In the genomic region with DNA sequence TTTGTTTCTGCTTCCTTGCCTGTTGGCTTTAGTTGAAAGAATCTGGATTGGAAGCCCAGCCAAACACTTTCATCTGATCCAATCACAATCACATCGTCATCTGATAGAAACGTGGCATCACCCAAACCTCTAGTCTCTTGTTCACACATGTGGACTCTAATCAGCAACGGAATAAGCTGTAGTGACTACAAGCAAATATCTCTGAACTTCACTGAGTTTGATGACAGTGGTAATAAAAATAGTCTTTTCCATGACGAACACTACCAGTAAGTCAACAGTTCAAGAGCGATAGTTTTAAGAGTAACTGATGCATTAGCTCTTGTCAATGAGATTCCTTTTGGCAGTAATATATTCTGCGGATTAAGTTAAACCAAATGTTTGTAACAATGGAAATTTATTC, we compare ENCODE assay signal across 5 cellular contexts. TPM values are rescaled to one million over a fixed set of nuclear protein-coding genes. Genes with fewer than 3 reads are reported as not detected.
"Had no signal": no experiment of that assay in that cellular context is flagged by ENCODE, and none has a peak within 500 bp of the region (broad histone marks: within the 10 kb centered on the region; RNA-seq: fewer than 3 reads in every experiment).

No MANE protein-coding gene starts in this region.

- H3K27ac ChIP-seq: GM23248 had no signal

- H3K4me1 Mint-ChIP-seq: H9, IgD-negative memory B cell had no signal

- H3K27ac Mint-ChIP-seq: H9, IgD-negative memory B cell had no signal

- H3K9ac ChIP-seq: GM23248 had no signal

- H3K4me3 Mint-ChIP-seq: H9, IgD-negative memory B cell had no signal

- H2AFZ ChIP-seq: GM23248 had no signal

- H3K4me3 ChIP-seq: GM23248 had no signal

- DNase-seq: GM23248, H9, HCEC 1CT, KBM-7 had no signal

- H3K36me3 Mint-ChIP-seq: IgD-negative memory B cell had no signal

RNA-seq across cellular contexts. Expression of gene MECOM, which starts 22.8 kb away (rescaled TPM):
- polyA plus RNA-seq: IgD-negative memory B cell had no signal
